In genomic region chr1:3530086-3530930, GRCh38 we compare ENCODE assay signal across 8 cellular contexts.
DNase-seq lines count a peak whose midpoint lies in the region; ATAC-seq and TF ChIP-seq lines count a peak whose summit lies in the region.

No MANE protein-coding gene starts in this region.

- H3K27ac Mint-ChIP-seq in activated naive CD4-positive, alpha-beta T cell treated with anti-CD3 and anti-CD28 coated beads, Interleukin-2, amount 50 U/mL, for 72 hours, result peak overlapping the region; percentile 9 to 67

- H3K4me1 ChIP-seq in BLaER1, result peaks cover 78% of the 10 kb centered on the region
- peaks cover 12% of the 10 kb centered on the region for H3K4me1 ChIP-seq in HUES48 (ENCODE audit: control insufficient read depth, insufficient read depth, low read length)
- H3K4me1 ChIP-seq in thoracic aorta (ENCODE audit: control insufficient read depth in 1 of 2, low read depth in 2 of 2), result peaks cover 41 to 46% of the 10 kb centered on the region in 2 donors

- peak overlapping the region; percentile 100 for H3K4me2 ChIP-seq in BLaER1

- H3K27me3 ChIP-seq in BLaER1, result no peaks in the 10 kb centered on the region
- H3K27me3 ChIP-seq in HUES48 (ENCODE audit: control insufficient read depth, insufficient read depth, low read length), result peaks cover 27% of the 10 kb centered on the region
- peaks cover 12% of the 10 kb centered on the region for H3K27me3 ChIP-seq in kidney epithelial cell (ENCODE audit: control insufficient read depth, insufficient read depth, low read length)
- H3K27me3 ChIP-seq in thoracic aorta (replicated peaks; ENCODE audit: insufficient read depth), result no peaks in the 10 kb centered on the region

- no peaks in the 10 kb centered on the region for H3K36me3 Mint-ChIP-seq in activated naive CD4-positive, alpha-beta T cell treated with anti-CD3 and anti-CD28 coated beads, Interleukin-2, amount 50 U/mL, for 72 hours

- peak overlapping the region; percentile 74 for H3K4me3 ChIP-seq in BLaER1
- peak overlapping the region; percentile 62 for H3K4me3 ChIP-seq in HUES48 (ENCODE audit: low read depth, low read length)
- peak overlapping the region; percentile 60 for H3K4me3 ChIP-seq in kidney epithelial cell (ENCODE audit: low read depth, low read length)
- H3K4me3 ChIP-seq in thoracic aorta, result peak overlapping the region; percentile 97

- H3K9ac ChIP-seq in BLaER1, result peak overlapping the region; percentile 73
- H3K9ac ChIP-seq in HUES48 (ENCODE audit: low read depth, low read length), result no peak overlapping the region

- H3K9me3 ChIP-seq in BLaER1 (no peaks in the 10 kb centered on the region), HUES48 (ENCODE audit: control insufficient read depth, insufficient read depth, low read length) (no peaks in the 10 kb centered on the region), thoracic aorta (no peaks in the 10 kb centered on the region)

- no peak for ATAC-seq in activated naive CD4-positive, alpha-beta T cell treated with anti-CD3 and anti-CD28 coated beads, Interleukin-2, amount 50 U/mL, for 72 hours
- peak; percentile 18 for ATAC-seq in thoracic aorta (ENCODE audit: insufficient number of reproducible peaks, low FRiP score, low read depth)
- ATAC-seq in HG03045 (IDR thresholded peaks at IDR 0.05; ENCODE audit: unreplicated experiment), result no peak

- H3K27ac ChIP-seq in BLaER1 (0 out of 2 replicates have a peak overlapping the region, but pooled peaks have one; percentile 38), HUES48 (ENCODE audit: low read depth, low read length) (no peak overlapping the region), thoracic aorta (peak overlapping the region; percentile 87 to 94)

- peaks cover 95% of the 10 kb centered on the region for H4K20me1 ChIP-seq in BLaER1

- H3K9me3 Mint-ChIP-seq in activated naive CD4-positive, alpha-beta T cell treated with anti-CD3 and anti-CD28 coated beads, Interleukin-2, amount 50 U/mL, for 72 hours, result no peaks in the 10 kb centered on the region

- no peak for DNase-seq in activated naive CD4-positive, alpha-beta T cell treated with anti-CD3 and anti-CD28 coated beads, Interleukin-2, amount 50 U/mL, for 72 hours (ENCODE audit: low spot score in 2 of 2)
- DNase-seq in kidney epithelial cell (ENCODE audit: low read depth) (no peak), thoracic aorta (ENCODE audit: low spot score) (no peak), T1000 (lab: John Stamatoyannopoulos, UW) (no peak)
- no peak for DNase-seq in activated CD4-positive, CD25-positive, alpha-beta regulatory T cell treated with anti-CD3 and anti-CD28 coated beads, Interleukin-2, amount 50 U/mL, for 72 hours

- TF ChIP-seq CTCF in kidney epithelial cell (IDR thresholded peaks at IDR 0.05; ENCODE audit: insufficient read depth, low read length, poor library complexity, severe bottlenecking) (no peak), thoracic aorta (IDR thresholded peaks at IDR 0.05) (peak; percentile 34)

- H3K36me3 ChIP-seq in BLaER1 (peaks cover 3% of the 10 kb centered on the region; the same call in 1 of the 2 replicates), HUES48 (ENCODE audit: control insufficient read depth, insufficient read depth, low read length) (no peaks in the 10 kb centered on the region), kidney epithelial cell (ENCODE audit: control insufficient read depth, insufficient read depth, low read length) (no peaks in the 10 kb centered on the region), thoracic aorta (no peaks in the 10 kb centered on the region)
